Comparison of ENCODE assay signal across 27 cellular contexts in the genomic region with DNA sequence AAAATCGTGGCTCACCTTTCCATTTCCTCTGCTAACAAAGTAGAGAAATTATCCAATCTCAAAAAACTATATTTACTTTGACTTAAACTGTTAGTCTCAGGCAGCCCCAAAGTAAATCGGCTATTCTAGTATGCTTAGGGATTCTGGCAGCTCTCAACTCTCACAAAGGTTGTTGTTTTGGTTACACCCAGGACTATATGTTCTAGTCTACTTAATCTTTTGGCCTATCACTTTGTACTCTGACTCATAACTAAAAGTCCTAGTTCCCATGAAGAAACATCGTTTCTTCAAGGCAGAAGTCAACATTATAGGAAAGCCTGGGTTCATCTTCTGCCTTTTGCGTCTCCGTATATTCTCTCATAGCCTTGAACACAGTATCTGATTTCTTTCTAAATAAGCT.
"Had no signal": no experiment of that assay in that cellular context is flagged by ENCODE, and none has a peak within 500 bp of the region (broad histone marks: within the 10 kb centered on the region; RNA-seq: fewer than 3 reads in every experiment).

No MANE protein-coding gene starts in this region.

- H3K27ac Mint-ChIP-seq: activated CD4-positive, alpha-beta T cell treated with anti-CD3 and anti-CD28 coated beads, Interleukin-2, amount 10 ng/mL, durations not matched to agents 7 days and 5 days; activated CD8-positive, alpha-beta T cell treated with anti-CD3 and anti-CD28 coated beads, Interleukin-2, amount 10 ng/mL, durations not matched to agents 7 days and 5 days; activated naive CD4-positive, alpha-beta T cell treated with anti-CD3 and anti-CD28 coated beads, Interleukin-2, amount 50 U/mL, for 72 hours; immature natural killer cell; naive thymus-derived CD4-positive, alpha-beta T cell; T-helper 2 cell treated with Interferon-gamma antibody and Interleukin-4, amounts not matched to agents 5 μg/mL and 100 μg/mL, for 36 hours had no signal

- DNase-seq: activated CD4-positive, alpha-beta T cell treated with anti-CD3 and anti-CD28 coated beads, Interleukin-2, amount 10 ng/mL, durations not matched to agents 7 days and 5 days; activated CD4-positive, CD25-positive, alpha-beta regulatory T cell treated with anti-CD3 and anti-CD28 coated beads, Interleukin-2, amount 50 U/mL, for 72 hours; activated CD8-positive, alpha-beta T cell treated with anti-CD3 and anti-CD28 coated beads, Interleukin-2, amount 10 ng/mL, durations not matched to agents 7 days and 5 days; activated gamma-delta T cell treated with Interleukin-2 at 50 U/mL for 16 hours; activated T-cell treated with anti-CD3 and anti-CD28 coated beads, Interleukin-2, amount 50 U/mL, for 1 hour; adrenal gland; dermis blood vessel endothelial cell; effector memory CD4-positive, alpha-beta T cell; foreskin keratinocyte; immature natural killer cell; kidney glomerular epithelial cell; left lung; naive thymus-derived CD4-positive, alpha-beta T cell; occipital lobe; posterior cingulate gyrus; SK-N-SH; stimulated activated CD4-positive, alpha-beta T cell treated with anti-CD3 and anti-CD28 coated beads, Interleukin-4, amount 100 ng/mL, for 4 hours; stimulated activated naive CD8-positive, alpha-beta T cell treated with anti-CD3 and anti-CD28 coated beads, Interleukin-15, Interleukin-2, amounts not matched to agents 100 U/mL and 50 U/mL, for 24 hours; WERI-Rb-1 had no signal

- H3K9me3 ChIP-seq: adrenal gland had no signal

- H3K36me3 ChIP-seq: adrenal gland, cardiac muscle cell, esophagus muscularis mucosa, left lung, tibial nerve, WERI-Rb-1 had no signal

- H3K4me3 ChIP-seq: adrenal gland, cardiac muscle cell, esophagus muscularis mucosa, left lung, lung, tibial nerve had no signal

- H3K27ac ChIP-seq: adrenal gland, cardiac muscle cell, foreskin keratinocyte, left lung, tibial nerve, WERI-Rb-1 had no signal

- H3K4me3 Mint-ChIP-seq: activated CD4-positive, alpha-beta T cell treated with anti-CD3 and anti-CD28 coated beads, Interleukin-2, amount 10 ng/mL, durations not matched to agents 7 days and 5 days; activated CD8-positive, alpha-beta T cell treated with anti-CD3 and anti-CD28 coated beads, Interleukin-2, amount 10 ng/mL, durations not matched to agents 7 days and 5 days; immature natural killer cell; naive thymus-derived CD4-positive, alpha-beta T cell; neural crest cell; T-helper 2 cell treated with Interferon-gamma antibody and Interleukin-4, amounts not matched to agents 5 μg/mL and 100 μg/mL, for 36 hours had no signal

- ATAC-seq: activated CD8-positive, alpha-beta T cell treated with anti-CD3 and anti-CD28 coated beads, Interleukin-2, amount 10 ng/mL, durations not matched to agents 7 days and 5 days; activated naive CD4-positive, alpha-beta T cell treated with anti-CD3 and anti-CD28 coated beads, Interleukin-2, amount 50 U/mL, for 72 hours; foreskin keratinocyte; left lung; naive thymus-derived CD4-positive, alpha-beta T cell; sciatic nerve; stimulated activated naive CD8-positive, alpha-beta T cell treated with anti-CD3 and anti-CD28 coated beads, Interleukin-15, Interleukin-2, amounts not matched to agents 100 U/mL and 50 U/mL, for 24 hours had no signal

- H3K27me3 ChIP-seq: adrenal gland, cardiac muscle cell, esophagus muscularis mucosa, foreskin keratinocyte, left lung, tibial nerve had no signal

- H3K4me1 ChIP-seq: adrenal gland, foreskin keratinocyte, left lung, tibial nerve had no signal

- H3K4me1 Mint-ChIP-seq: activated CD4-positive, alpha-beta T cell treated with anti-CD3 and anti-CD28 coated beads, Interleukin-2, amount 10 ng/mL, durations not matched to agents 7 days and 5 days; immature natural killer cell; naive thymus-derived CD4-positive, alpha-beta T cell; neural crest cell had no signal
